ENCODE assay signal across 10 cellular contexts in genomic region chr19:4069331-4069959, GRCh38. TPM values are rescaled to one million over a fixed set of nuclear protein-coding genes. Genes with fewer than 3 reads are reported as not detected.
A peak's percentile ranks its signal among the peaks of the same experiment; 100 is the strongest.
DNase-seq lines count a peak whose midpoint lies in the region; ATAC-seq and TF ChIP-seq lines count a peak whose summit lies in the region.
"Had no signal": no experiment of that assay in that cellular context is flagged by ENCODE, and none has a peak within 500 bp of the region (broad histone marks: within the 10 kb centered on the region; RNA-seq: fewer than 3 reads in every experiment).

No MANE protein-coding gene starts in this region.

- no peak for TF ChIP-seq CTCF in adrenal gland (IDR thresholded peaks at IDR 0.05)
- no peak for TF ChIP-seq CTCF in testis (IDR thresholded peaks at IDR 0.05)

- intact Hi-C loops in adrenal gland (cut with DNase I) (no loop called here), head of caudate nucleus (cut with DNase I) (loop anchor here (5.0 kb wide), 2 partner anchors 53 to 82 kb away; partner anchors contain the start of genes EEF2 and MAP2K2), testis (cut with DNase I; ENCODE audit: low total_unique reads) (no loop called here)

- peak overlapping the region; percentile 92 to 93 for H3K27ac Mint-ChIP-seq in T-cell

- DNase-seq in SIG-M5 treated with dmso at 0.1 percent for 504 hours (lab: John Stamatoyannopoulos, UW; ENCODE audit: unreplicated experiment) (peak; percentile 17), SIG-M5 (lab: John Stamatoyannopoulos, UW) (no peak), T-cell (peak in 21 of 34 experiments; percentile 34 to 71 (median 44)), adrenal gland (peak in 4 of 7 donors; percentile 48 to 62 (median 56)), head of caudate nucleus (no peak), testis (no peak)
- DNase-seq: NCI-H446 had no signal

- no peak overlapping the region for H3K4me3 ChIP-seq in adrenal gland
- H3K4me3 ChIP-seq in rectal smooth muscle tissue (ENCODE audit: low read length) = peak overlapping the region; percentile 27
- H3K4me3 ChIP-seq in testis = no peak overlapping the region
- H3K4me3 ChIP-seq: thoracic aorta had no signal

- CTCF ChIA-PET in T-cell (lab: Charles Lee) = interaction anchor here in 1 of 2 donors (1.0 kb wide), 1 partner anchor 82 kb away, joined by 4 read pairs; no protein-coding TSS in a partner anchor

- 49 to 62% (median 57%) methylated on average over 11 to 12 of the region's 12 CpGs for WGBS in adrenal gland, 4 donors
- WGBS in testis, 2 donors = 67 to 74% methylated on average over 10 to 12 of the region's 12 CpGs

- no peaks in the 10 kb centered on the region for H3K36me3 Mint-ChIP-seq in T-cell

- H3K27ac ChIP-seq in adrenal gland (no peak overlapping the region), rectal smooth muscle tissue (ENCODE audit: low read depth, low read length) (no peak overlapping the region), testis (no peak overlapping the region)
- H3K27ac ChIP-seq: thoracic aorta had no signal

- H3K9me3 ChIP-seq in adrenal gland (replicated peaks in 1 of 3) (no peaks in the 10 kb centered on the region), testis (no peaks in the 10 kb centered on the region)
- H3K9me3 ChIP-seq: thoracic aorta had no signal

- peaks cover 0 to 9% of the 10 kb centered on the region in 2 donors for H3K4me1 ChIP-seq in adrenal gland (replicated peaks in 1 of 2)
- peaks cover 5% of the 10 kb centered on the region for H3K4me1 ChIP-seq in rectal smooth muscle tissue (ENCODE audit: control insufficient read depth, insufficient read depth, low read length)
- H3K4me1 ChIP-seq in testis = peaks cover 10% of the 10 kb centered on the region

- TF ChIP-seq POLR2A in adrenal gland (IDR thresholded peaks at IDR 0.05) (no peak), testis (IDR thresholded peaks at IDR 0.05) (no peak)

- ATAC-seq in T-cell (replicated peaks in 1 of 4) = no peak
- ATAC-seq in GM21367 (IDR thresholded peaks at IDR 0.05; ENCODE audit: unreplicated experiment) = no peak

- no peaks in the 10 kb centered on the region for H3K9me3 Mint-ChIP-seq in T-cell

- H3K27me3 Mint-ChIP-seq in T-cell = no peaks in the 10 kb centered on the region

- no peak overlapping the region for H3K9ac ChIP-seq in rectal smooth muscle tissue (ENCODE audit: low read length)

- POLR2A ChIA-PET in T-cell (lab: Charles Lee) = interaction anchor here (0.6 kb wide), 2 partner anchors 40 to 274 kb away, joined by 3 read pairs; no protein-coding TSS in a partner anchor

- H3K4me1 Mint-ChIP-seq in T-cell = peaks cover 21 to 28% (median 26%) of the 10 kb centered on the region in 3 donors

- H3K4me3 Mint-ChIP-seq in T-cell = peak overlapping the region; percentile 49 to 81 (median 80)

- H3K36me3 ChIP-seq in adrenal gland (replicated peaks in 1 of 2) = no peaks in the 10 kb centered on the region
- no peaks in the 10 kb centered on the region for H3K36me3 ChIP-seq in rectal smooth muscle tissue (ENCODE audit: control insufficient read depth, insufficient read depth, low read length)
- no peaks in the 10 kb centered on the region for H3K36me3 ChIP-seq in testis (ENCODE audit: low read depth, missing control alignments)
- H3K36me3 ChIP-seq: thoracic aorta had no signal

- H3K27me3 ChIP-seq in adrenal gland (no peaks in the 10 kb centered on the region), rectal smooth muscle tissue (ENCODE audit: control insufficient read depth, insufficient read depth, low read length) (no peaks in the 10 kb centered on the region), testis (no peaks in the 10 kb centered on the region)

RNA-seq across cellular contexts. Expression of gene ZBTB7A, which starts 2.7 kb away (rescaled TPM):
- 10 to 100 TPM; 43.6 to 85.7 (median 81.8) TPM for total RNA-seq in T-cell
- 10 to 100 TPM; 34.3 to 77.2 (median 57.6) TPM for total RNA-seq in adrenal gland
- 10 to 100 TPM in 2 of 3 donors, 1 to 10 TPM in 1; 7.1 to 22.5 (median 10.6) TPM for polyA plus RNA-seq in adrenal gland
- 10 to 100 TPM; 42.2 to 49.4 TPM for total RNA-seq in testis
- polyA plus RNA-seq in testis (ENCODE audit: insufficient read depth, low read depth, low replicate concordance) = 7.5 TPM

RNA-seq across cellular contexts. Expression of gene MAP2K2, which starts 54.5 kb away (rescaled TPM):
- 100 to 1,000 TPM; 101 to 152 (median 141) TPM for total RNA-seq in T-cell
- 100 to 1,000 TPM in 7 of 8 donors, 10 to 100 TPM in 1; 88.4 to 188 (median 145) TPM for total RNA-seq in adrenal gland
- 100 to 1,000 TPM; 114 to 369 (median 336) TPM for polyA plus RNA-seq in adrenal gland
- total RNA-seq in testis = 100 to 1,000 TPM; 181 to 225 TPM
- polyA plus RNA-seq in testis (ENCODE audit: insufficient read depth, low read depth, low replicate concordance) = 241 TPM

Comparison
In these comparisons a context has a peak if more than half of its experiments do, and no peak if none do; other contexts are left out.
1. DNase-seq: peak in SIG-M5 treated with dmso at 0.1 percent for 504 hours (single experiment), T-cell (21 of 34) and adrenal gland (4 of 7); none in SIG-M5 (single experiment), head of caudate nucleus (0 of 42) and testis (single experiment).